Comparison of ENCODE assay signal across 17 cellular contexts in genomic region chr11:10875430-10876021, GRCh38.
"Had no signal": no experiment of that assay in that cellular context is flagged by ENCODE, and none has a peak within 500 bp of the region (broad histone marks: within the 10 kb centered on the region; RNA-seq: fewer than 3 reads in every experiment).

No MANE protein-coding gene starts in this region.

- H3K4me2 ChIP-seq: hepatocyte had no signal

- H3K79me2 ChIP-seq: hepatocyte had no signal

- DNase-seq: activated CD4-positive, alpha-beta T cell treated with anti-CD3 and anti-CD28 coated beads, Interleukin-2, amount 10 ng/mL, durations not matched to agents 7 days and 5 days; activated CD4-positive, CD25-positive, alpha-beta regulatory T cell; activated CD8-positive, alpha-beta memory T cell treated with anti-CD3 and anti-CD28 coated beads, Interleukin-2, amount 50 U/mL, for 48 hours; activated gamma-delta T cell treated with Interleukin-2 at 50 U/mL for 16 hours; activated T-cell treated with anti-CD3 and anti-CD28 coated beads, Interleukin-2, amount 50 U/mL, for 72 hours; amygdala; body of pancreas; central memory CD4-positive, alpha-beta T cell; effector CD8-positive, alpha-beta T cell; islet precursor cell; naive thymus-derived CD4-positive, alpha-beta T cell; retina; stimulated activated CD4-positive, alpha-beta T cell treated with anti-CD3 and anti-CD28 coated beads, Interleukin-12 subunit alpha, Interleukin-12 subunit beta, amount 100 ng/mL, for 4 hours; stimulated activated CD4-positive, alpha-beta T cell treated with anti-CD3 and anti-CD28 coated beads, Interleukin-2, amount 100 ng/mL, for 24 hours had no signal

- H2AFZ ChIP-seq: hepatocyte had no signal

- H3K4me3 ChIP-seq: body of pancreas, coronary artery, hepatocyte had no signal

- H3K9me3 ChIP-seq: body of pancreas had no signal

- H3K4me1 ChIP-seq: body of pancreas had no signal

- H3K27ac ChIP-seq: body of pancreas, hepatocyte had no signal

- H3K27me3 ChIP-seq: body of pancreas, hepatocyte had no signal

- ATAC-seq: activated T-cell treated with anti-CD3 and anti-CD28 coated beads, Interleukin-2, amount 50 U/mL, for 72 hours; body of pancreas; naive thymus-derived CD4-positive, alpha-beta T cell; stimulated activated effector memory CD8-positive, alpha-beta T cell treated with anti-CD3 and anti-CD28 coated beads, Interleukin-12 subunit alpha, Interleukin-12 subunit beta, amount 100 ng/mL, for 72 hours had no signal
